1 cellular context compared by ENCODE assay signal in genomic region chr17:57487552-57487951, GRCh38.
TF ChIP-seq lines count a peak whose summit lies in the region.

No MANE protein-coding gene starts in this region.

TF ChIP-seq in H1, 55 proteins besides CTCF, POLR2A, EP300 and RAD21:
- TF ChIP-seq MAX (IDR thresholded peaks at IDR 0.05) (no peak), TCF12 (IDR thresholded peaks at IDR 0.05; ENCODE audit: low read depth, low read length) (no peak), TBP (IDR thresholded peaks at IDR 0.05; ENCODE audit: low read depth, low read length) (no peak), PHF8 (conservative IDR thresholded peaks at IDR 0.05; ENCODE audit: low read depth, low read length) (no peak), CEBPB (IDR thresholded peaks at IDR 0.05; ENCODE audit: low read depth, low read length) (no peak), CBX5 (IDR thresholded peaks at IDR 0.05; ENCODE audit: low read depth, low read length) (no peak), SP4 (IDR thresholded peaks at IDR 0.05; ENCODE audit: low read length) (no peak), NANOG (IDR thresholded peaks at IDR 0.05; ENCODE audit: insufficient read depth, low read depth, low read length, poor library complexity, severe bottlenecking) (no peak), TAF7 (optimal IDR thresholded peaks at IDR 0.05; ENCODE audit: borderline replicate concordance, low read depth, low read length) (no peak), EZH2 (IDR thresholded peaks at IDR 0.05; ENCODE audit: low read depth, low read length, severe bottlenecking) (no peak), JUN (IDR thresholded peaks at IDR 0.05; ENCODE audit: low read depth, low read length) (no peak)
TF ChIP-seq in H1: peak in this region for 0.
